Comparison of ENCODE assay signal across 20 cellular contexts in the genomic region with DNA sequence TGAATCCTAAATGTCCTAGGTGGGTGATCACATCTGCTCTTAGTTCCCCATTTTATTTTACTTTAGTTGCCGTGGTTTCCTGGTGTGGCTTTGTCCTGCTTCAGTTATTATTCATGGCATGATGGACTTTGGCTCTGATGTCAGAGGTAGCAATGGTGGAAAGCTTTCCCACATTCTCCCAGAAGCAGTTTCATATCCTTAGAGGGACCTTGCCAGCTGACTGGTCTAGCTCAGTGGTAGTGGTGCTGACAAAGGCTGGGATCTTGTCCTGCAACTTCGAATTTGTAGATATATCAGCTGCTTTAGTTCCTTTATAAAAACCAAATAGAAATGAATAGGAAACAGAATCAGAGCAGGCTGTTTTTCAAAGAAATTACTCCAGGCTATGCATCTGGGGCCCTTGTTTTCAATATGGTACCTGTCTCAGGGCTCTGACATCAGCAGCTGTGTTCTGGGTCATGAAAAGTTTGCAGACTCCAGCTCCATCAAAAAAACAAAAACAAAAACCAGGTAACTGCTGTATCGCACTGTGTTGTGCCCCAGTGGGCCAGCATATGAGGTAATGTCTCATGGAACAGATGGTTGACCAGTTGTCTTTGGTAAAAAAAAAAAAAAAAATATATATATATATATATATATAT.
DNase-seq lines count a peak whose midpoint lies in the region; TF ChIP-seq lines count a peak whose summit lies in the region.
"Had no signal": no experiment of that assay in that cellular context is flagged by ENCODE, and none has a peak within 500 bp of the region (broad histone marks: within the 10 kb centered on the region; RNA-seq: fewer than 3 reads in every experiment).

No MANE protein-coding gene starts in this region.

- H3K27me3 ChIP-seq in ACC112 (ENCODE audit: insufficient read depth, low read length) = no peaks in the 10 kb centered on the region
- H3K27me3 ChIP-seq in tibial artery = no peaks in the 10 kb centered on the region
- H3K27me3 ChIP-seq: colonic mucosa, heart left ventricle, left lung, sigmoid colon, upper lobe of left lung had no signal

- peaks cover 22% of the 10 kb centered on the region for H3K4me1 ChIP-seq in ACC112 (ENCODE audit: control insufficient read depth, insufficient read depth, low read length, unreplicated experiment)
- H3K4me1 ChIP-seq in tibial artery = peaks cover 0 to 18% (median 1%) of the 10 kb centered on the region in 4 donors
- H3K4me1 ChIP-seq: colonic mucosa had no signal

- no peak for TF ChIP-seq CTCF in tibial artery (IDR thresholded peaks at IDR 0.05)

- H3K4me3 ChIP-seq in ACC112 (ENCODE audit: low read depth, low read length) = no peak overlapping the region
- no peak overlapping the region for H3K4me3 ChIP-seq in tibial artery
- H3K4me3 ChIP-seq: colonic mucosa, heart left ventricle, left lung, sigmoid colon, upper lobe of left lung had no signal

- no peak overlapping the region for H2AFZ ChIP-seq in ACC112 (ENCODE audit: low read length, unreplicated experiment)

- H3K79me2 ChIP-seq in ACC112 (ENCODE audit: control insufficient read depth, insufficient read depth, low read length, unreplicated experiment) = no peaks in the 10 kb centered on the region

- intact Hi-C loops in tibial artery (cut with DNase I; ENCODE audit: low total_unique reads) = no loop called here

- H3K36me3 ChIP-seq in ACC112 (ENCODE audit: insufficient read depth, low read length) = no peaks in the 10 kb centered on the region
- H3K36me3 ChIP-seq in tibial artery = no peaks in the 10 kb centered on the region
- H3K36me3 ChIP-seq: colonic mucosa, heart left ventricle, left lung, sigmoid colon, upper lobe of left lung had no signal

- DNase-seq in EH (ENCODE audit: low read depth) (peak; percentile 62), RPMI7951 (ENCODE audit: low read depth) (peak; percentile 64), kidney tubule cell (ENCODE audit: low spot score) (peak; percentile 64), tibial artery (no peak), T-helper 9 cell (no peak), T-helper 2 cell (no peak), germinal center (ENCODE audit: low spot score) (no peak)
- DNase-seq: activated CD4-positive, alpha-beta memory T cell treated with anti-CD3 and anti-CD28 coated beads, Interleukin-2, amount 10 ng/mL, durations not matched to agents 7 days and 5 days; activated gamma-delta T cell; colonic mucosa; heart left ventricle; left lung; NCI-H1694 treated with DMSO at 0.1 percent for 48 hours; NCI-H526 treated with DMSO at 0.1 percent for 48 hours; nephron progenitor cell; SHP77 treated with DMSO at 0.1 percent for 48 hours; sigmoid colon; SW 1271; upper lobe of left lung had no signal

- H3K27ac ChIP-seq in ACC112 (ENCODE audit: low read depth, low read length) (peak overlapping the region; percentile 27; the same call in 1 of the 2 replicates), tibial artery (no peak overlapping the region)
- H3K27ac ChIP-seq: colonic mucosa, left lung, sigmoid colon, upper lobe of left lung had no signal

- H3K9me3 ChIP-seq in tibial artery = no peaks in the 10 kb centered on the region
- H3K9me3 ChIP-seq: colonic mucosa, left lung, sigmoid colon, upper lobe of left lung had no signal

Comparison
In these comparisons a context has a peak if more than half of its experiments do, and no peak if none do; other contexts are left out.
1. DNase-seq: peak in EH (single experiment), RPMI7951 (single experiment) and kidney tubule cell (single experiment); none in tibial artery (0 of 2), T-helper 9 cell (single experiment), T-helper 2 cell (0 of 5) and germinal center (single experiment).